ENCODE assay signal across 2 cellular contexts in the genomic region with DNA sequence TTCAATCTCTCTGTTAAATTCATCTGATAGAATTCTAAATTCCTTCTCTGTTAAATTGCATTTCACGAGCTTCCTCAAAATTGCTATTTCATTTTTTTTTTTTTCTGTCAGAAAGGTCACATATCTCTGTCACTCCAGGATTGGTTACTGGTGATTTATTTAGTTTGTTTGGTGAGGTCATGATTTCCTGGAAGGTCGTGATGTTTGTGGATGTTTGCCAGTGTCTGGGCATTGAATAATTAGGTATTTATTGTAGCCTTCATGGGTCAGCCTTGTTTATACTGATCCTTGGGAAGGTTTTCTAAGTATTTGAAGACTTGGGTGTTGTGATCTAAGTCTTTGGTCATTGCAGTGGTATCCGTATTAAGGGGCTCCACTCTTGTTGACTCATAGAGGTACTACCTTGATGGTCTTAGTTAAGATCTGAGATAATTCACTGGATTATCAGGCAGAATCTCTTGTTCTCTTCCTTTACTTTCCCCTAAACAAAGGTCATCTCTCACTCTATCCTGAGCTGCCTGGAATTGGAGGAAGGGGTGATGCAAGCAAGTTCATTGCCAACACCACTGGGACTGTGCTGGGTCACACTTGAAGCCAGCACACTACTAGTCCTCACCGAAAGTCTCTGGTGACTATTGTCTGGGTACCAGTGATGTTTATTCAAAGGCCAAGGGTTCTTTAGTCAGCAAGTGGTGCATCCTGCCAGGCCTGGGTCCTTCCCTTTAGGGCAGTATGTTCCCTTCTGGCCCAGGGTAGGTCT.
TF ChIP-seq lines count a peak whose summit lies in the region.

No MANE protein-coding gene starts in this region.

TF ChIP-seq in liver, 16 proteins besides CTCF, POLR2A, EP300 and RAD21 (continued from another document):
- TF ChIP-seq RXRA (IDR thresholded peaks at IDR 0.05) (peak in 1 of 2 donors; percentile 8), YY1 (IDR thresholded peaks at IDR 0.05) (no peak), EGR1 (IDR thresholded peaks at IDR 0.05; ENCODE audit: low read depth in 2 of 2) (no peak), TAF1 (conservative IDR thresholded peaks at IDR 0.05) (no peak), FOXA2 (IDR thresholded peaks at IDR 0.05) (peak; percentile 19), FOXA1 (IDR thresholded peaks at IDR 0.05) (no peak), JUND (IDR thresholded peaks at IDR 0.05) (peak; percentile 61 to 71), HNF4A (conservative IDR thresholded peaks at IDR 0.05) (peak in 1 of 2 donors; percentile 23), HNF4G (IDR thresholded peaks at IDR 0.05) (no peak), SP1 (IDR thresholded peaks at IDR 0.05) (no peak)
- TF ChIP-seq, protein P1, sequence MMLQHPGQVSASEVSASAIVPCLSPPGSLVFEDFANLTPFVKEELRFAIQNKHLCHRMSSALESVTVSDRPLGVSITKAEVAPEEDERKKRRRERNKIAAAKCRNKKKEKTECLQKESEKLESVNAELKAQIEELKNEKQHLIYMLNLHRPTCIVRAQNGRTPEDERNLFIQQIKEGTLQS (IDR thresholded peaks at IDR 0.05), result no peak
- TF ChIP-seq, protein P2, sequence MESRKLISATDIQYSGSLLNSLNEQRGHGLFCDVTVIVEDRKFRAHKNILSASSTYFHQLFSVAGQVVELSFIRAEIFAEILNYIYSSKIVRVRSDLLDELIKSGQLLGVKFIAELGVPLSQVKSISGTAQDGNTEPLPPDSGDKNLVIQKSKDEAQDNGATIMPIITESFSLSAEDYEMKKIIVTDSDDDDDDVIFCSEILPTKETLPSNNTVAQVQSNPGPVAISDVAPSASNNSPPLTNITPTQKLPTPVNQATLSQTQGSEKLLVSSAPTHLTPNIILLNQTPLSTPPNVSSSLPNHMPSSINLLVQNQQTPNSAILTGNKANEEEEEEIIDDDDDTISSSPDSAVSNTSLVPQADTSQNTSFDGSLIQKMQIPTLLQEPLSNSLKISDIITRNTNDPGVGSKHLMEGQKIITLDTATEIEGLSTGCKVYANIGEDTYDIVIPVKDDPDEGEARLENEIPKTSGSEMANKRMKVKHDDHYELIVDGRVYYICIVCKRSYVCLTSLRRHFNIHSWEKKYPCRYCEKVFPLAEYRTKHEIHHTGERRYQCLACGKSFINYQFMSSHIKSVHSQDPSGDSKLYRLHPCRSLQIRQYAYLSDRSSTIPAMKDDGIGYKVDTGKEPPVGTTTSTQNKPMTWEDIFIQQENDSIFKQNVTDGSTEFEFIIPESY (IDR thresholded peaks at IDR 0.05), result no peak
- TF ChIP-seq, protein P3, sequence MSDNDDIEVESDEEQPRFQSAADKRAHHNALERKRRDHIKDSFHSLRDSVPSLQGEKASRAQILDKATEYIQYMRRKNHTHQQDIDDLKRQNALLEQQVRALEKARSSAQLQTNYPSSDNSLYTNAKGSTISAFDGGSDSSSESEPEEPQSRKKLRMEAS (IDR thresholded peaks at IDR 0.05), result no peak
- TF ChIP-seq, protein P4, sequence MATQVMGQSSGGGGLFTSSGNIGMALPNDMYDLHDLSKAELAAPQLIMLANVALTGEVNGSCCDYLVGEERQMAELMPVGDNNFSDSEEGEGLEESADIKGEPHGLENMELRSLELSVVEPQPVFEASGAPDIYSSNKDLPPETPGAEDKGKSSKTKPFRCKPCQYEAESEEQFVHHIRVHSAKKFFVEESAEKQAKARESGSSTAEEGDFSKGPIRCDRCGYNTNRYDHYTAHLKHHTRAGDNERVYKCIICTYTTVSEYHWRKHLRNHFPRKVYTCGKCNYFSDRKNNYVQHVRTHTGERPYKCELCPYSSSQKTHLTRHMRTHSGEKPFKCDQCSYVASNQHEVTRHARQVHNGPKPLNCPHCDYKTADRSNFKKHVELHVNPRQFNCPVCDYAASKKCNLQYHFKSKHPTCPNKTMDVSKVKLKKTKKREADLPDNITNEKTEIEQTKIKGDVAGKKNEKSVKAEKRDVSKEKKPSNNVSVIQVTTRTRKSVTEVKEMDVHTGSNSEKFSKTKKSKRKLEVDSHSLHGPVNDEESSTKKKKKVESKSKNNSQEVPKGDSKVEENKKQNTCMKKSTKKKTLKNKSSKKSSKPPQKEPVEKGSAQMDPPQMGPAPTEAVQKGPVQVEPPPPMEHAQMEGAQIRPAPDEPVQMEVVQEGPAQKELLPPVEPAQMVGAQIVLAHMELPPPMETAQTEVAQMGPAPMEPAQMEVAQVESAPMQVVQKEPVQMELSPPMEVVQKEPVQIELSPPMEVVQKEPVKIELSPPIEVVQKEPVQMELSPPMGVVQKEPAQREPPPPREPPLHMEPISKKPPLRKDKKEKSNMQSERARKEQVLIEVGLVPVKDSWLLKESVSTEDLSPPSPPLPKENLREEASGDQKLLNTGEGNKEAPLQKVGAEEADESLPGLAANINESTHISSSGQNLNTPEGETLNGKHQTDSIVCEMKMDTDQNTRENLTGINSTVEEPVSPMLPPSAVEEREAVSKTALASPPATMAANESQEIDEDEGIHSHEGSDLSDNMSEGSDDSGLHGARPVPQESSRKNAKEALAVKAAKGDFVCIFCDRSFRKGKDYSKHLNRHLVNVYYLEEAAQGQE (IDR thresholded peaks at IDR 0.05), result no peak

TF ChIP-seq in endothelial cell of umbilical vein, 7 proteins besides CTCF, POLR2A, EP300 and RAD21 (continued from another document):
- TF ChIP-seq, protein P3 (IDR thresholded peaks at IDR 0.05; ENCODE audit: insufficient read depth, insufficient read length), result no peak
- TF ChIP-seq MYC (IDR thresholded peaks at IDR 0.05; ENCODE audit: low read depth, low read length) (no peak), GATA2 (IDR thresholded peaks at IDR 0.05; ENCODE audit: insufficient read depth, insufficient read length, low read depth, low read length) (no peak), EZH2 (IDR thresholded peaks at IDR 0.05; ENCODE audit: borderline replicate concordance, low read depth, low read length, severe bottlenecking) (no peak), FOS (IDR thresholded peaks at IDR 0.05; ENCODE audit: borderline replicate concordance, insufficient read depth, low read length) (no peak), POLR2AphosphoS5 (IDR thresholded peaks at IDR 0.05; ENCODE audit: insufficient read depth, low read depth, low read length) (no peak)
TF ChIP-seq in endothelial cell of umbilical vein: peak in this region for 0.
